Comparison of ENCODE assay signal across 10 cellular contexts in the genomic region with DNA sequence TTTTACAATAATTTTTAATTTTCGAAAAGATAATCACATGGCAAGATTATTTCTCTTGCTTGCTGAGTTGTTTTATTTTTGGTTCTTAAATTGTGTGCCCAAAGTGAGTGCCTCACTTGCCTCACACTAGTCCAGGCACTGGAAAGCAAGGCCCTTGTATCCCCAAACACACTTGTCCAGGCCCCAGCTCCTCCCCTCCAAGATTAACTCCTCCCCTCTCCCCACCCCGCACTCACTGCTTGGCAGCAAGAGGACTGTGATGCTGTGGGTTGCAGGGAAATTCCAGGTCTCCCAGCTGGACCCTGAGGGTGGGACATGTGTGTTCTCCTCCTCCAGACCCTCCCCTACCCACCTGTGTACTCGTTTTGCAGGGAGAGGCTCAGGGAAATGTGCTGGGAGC. TPM values are rescaled to one million over a fixed set of nuclear protein-coding genes. Genes with fewer than 3 reads are reported as not detected.
"Had no signal": no experiment of that assay in that cellular context is flagged by ENCODE, and none has a peak within 500 bp of the region (broad histone marks: within the 10 kb centered on the region; RNA-seq: fewer than 3 reads in every experiment).

No MANE protein-coding gene starts in this region.

- ATAC-seq: GM23338, HepG2 had no signal

- DNase-seq: H9, HCEC 1CT, HFFc6 had no signal

- H3K4me3 ChIP-seq: GM23338 had no signal

- H3K4me2 ChIP-seq: GM23338 had no signal

- H2AFZ ChIP-seq: GM23338 had no signal

- FAIRE-seq: H1, H54, HepG2 had no signal

- H3K27ac ChIP-seq: HL-60 had no signal

RNA-seq across cellular contexts. Expression of gene SIGLEC12, which starts 3.9 kb away (rescaled TPM):
- total RNA-seq: GM23338, H1, H9, HepG2, HFFc6, HT1080 had no signal
- polyA plus RNA-seq: GM23338, H1, HepG2 had no signal

RNA-seq across cellular contexts. Expression of gene CEACAM18, which starts 19.3 kb away (rescaled TPM):
- total RNA-seq: GM23338, H1, H9, HepG2, HFFc6, HT1080 had no signal
- polyA plus RNA-seq: GM23338, H1, HepG2, IgD-negative memory B cell had no signal

RNA-seq across cellular contexts. Expression of gene SIGLEC6, which starts 33.8 kb away (rescaled TPM):
- total RNA-seq: H1, HepG2, HFFc6, HT1080 had no signal
- polyA plus RNA-seq: GM23338, HepG2 had no signal

RNA-seq across cellular contexts. Expression of gene SIGLEC8, which starts 39.4 kb away (rescaled TPM):
- total RNA-seq: GM23338, H1, H9, HepG2, HFFc6, HT1080 had no signal
- polyA plus RNA-seq: GM23338, H1, HepG2, IgD-negative memory B cell had no signal
